13 cellular contexts compared by ENCODE assay signal in genomic region chr3:114841515-114841914, GRCh38.
"Had no signal": no experiment of that assay in that cellular context is flagged by ENCODE, and none has a peak within 500 bp of the region (broad histone marks: within the 10 kb centered on the region; RNA-seq: fewer than 3 reads in every experiment).

No MANE protein-coding gene starts in this region.

- H3K27ac ChIP-seq: coronary artery, psoas muscle, right lobe of liver, stomach, testis, upper lobe of left lung had no signal

- H3K36me3 ChIP-seq: right lobe of liver, stomach, upper lobe of left lung had no signal

- DNase-seq: activated naive CD4-positive, alpha-beta T cell; caudate nucleus; effector CD4-positive, alpha-beta T cell; foreskin melanocyte; nephron progenitor cell; psoas muscle; right lobe of liver; stomach; T-helper 1 cell; T1000; testis; upper lobe of left lung had no signal

- H3K27me3 ChIP-seq: right lobe of liver, stomach, testis, upper lobe of left lung had no signal

- H3K4me1 ChIP-seq: psoas muscle, testis had no signal

- H3K9me3 ChIP-seq: psoas muscle, right lobe of liver, stomach, testis, upper lobe of left lung had no signal

- ATAC-seq: psoas muscle had no signal

- H3K4me3 ChIP-seq: coronary artery, psoas muscle, right lobe of liver, stomach, testis, upper lobe of left lung had no signal
